Comparison of ENCODE assay signal across 8 cellular contexts in genomic region chr11:86800076-86800955, GRCh38. TPM values are rescaled to one million over a fixed set of nuclear protein-coding genes. Genes with fewer than 3 reads are reported as not detected.
A peak's percentile ranks its signal among the peaks of the same experiment; 100 is the strongest.
DNase-seq lines count a peak whose midpoint lies in the region; ATAC-seq and TF ChIP-seq lines count a peak whose summit lies in the region.

Gene PRSS23 (plus strand): TSS chr11:86800542. CDS start chr11:86807644, 7,102 bp downstream.

- no peak for ATAC-seq in GM21737 (IDR thresholded peaks at IDR 0.05; ENCODE audit: unreplicated experiment)

- peaks cover 5% of the 10 kb centered on the region for H3K36me3 Mint-ChIP-seq in activated CD4-positive, alpha-beta T cell treated with anti-CD3 and anti-CD28 coated beads, Interleukin-2, amount 10 ng/mL, durations not matched to agents 24 days and 14 days (ENCODE audit: low read depth)
- no peaks in the 10 kb centered on the region for H3K36me3 Mint-ChIP-seq in activated CD4-positive, alpha-beta memory T cell treated with anti-CD3 and anti-CD28 coated beads for 36 hours

- intact Hi-C loops in activated CD4-positive, alpha-beta T cell treated with anti-CD3 and anti-CD28 coated beads, Interleukin-2, amount 10 ng/mL, durations not matched to agents 24 days and 14 days (cut with micrococcal nuclease) = loop anchor here (5.0 to 10.0 kb wide), 4 partner anchors 128 to 1046 kb away; partner anchors contain the start of gene ME3
- intact Hi-C loops in activated CD4-positive, alpha-beta memory T cell treated with anti-CD3 and anti-CD28 coated beads for 36 hours (cut with micrococcal nuclease) = loop anchor here (10.0 kb wide), 3 partner anchors 576 to 1534 kb away; partner anchors contain the start of gene CTSC

- H3K27me3 ChIP-seq in subcutaneous abdominal adipose tissue (ENCODE audit: control insufficient read depth in 5 of 5, insufficient read depth in 4 of 5, low read length in 5 of 5) = peaks cover 0 to 2% (median 0%) of the 10 kb centered on the region in 5 donors

- no peaks in the 10 kb centered on the region for H3K9me3 ChIP-seq in subcutaneous abdominal adipose tissue (ENCODE audit: control insufficient read depth in 5 of 5, low read length in 5 of 5)

- no peak for TF ChIP-seq CTCF in LNCaP clone FGC (IDR thresholded peaks at IDR 0.05; ENCODE audit: control insufficient read depth, extremely low read depth, insufficient read depth)

- peak within 1 kb of the TSS; percentile 62 for H3K27ac Mint-ChIP-seq in activated CD4-positive, alpha-beta T cell treated with anti-CD3 and anti-CD28 coated beads, Interleukin-2, amount 10 ng/mL, durations not matched to agents 24 days and 14 days
- no peak within 1 kb of the TSS for H3K27ac Mint-ChIP-seq in activated CD4-positive, alpha-beta memory T cell treated with anti-CD3 and anti-CD28 coated beads for 36 hours

- peak; percentile 84 for DNase-seq in activated CD4-positive, alpha-beta T cell treated with anti-CD3 and anti-CD28 coated beads, Interleukin-2, amount 10 ng/mL, durations not matched to agents 24 days and 14 days
- no peak for DNase-seq in activated CD4-positive, alpha-beta T cell treated with anti-CD3 and anti-CD28 coated beads, Interleukin-2, amount 50 U/mL, for 4 hours
- DNase-seq in LNCaP clone FGC (ENCODE audit: low read depth) (no peak), epithelial cell of prostate (ENCODE audit: low read depth, low spot score) (no peak), middle frontal gyrus (ENCODE audit: extremely low spot score, low spot score) (peak; percentile 12)
- peak; percentile 35 for DNase-seq in activated CD4-positive, alpha-beta memory T cell treated with anti-CD3 and anti-CD28 coated beads for 36 hours

- peak within 1 kb of the TSS; percentile 87 for H3K4me3 Mint-ChIP-seq in activated CD4-positive, alpha-beta T cell treated with anti-CD3 and anti-CD28 coated beads, Interleukin-2, amount 10 ng/mL, durations not matched to agents 24 days and 14 days
- H3K4me3 Mint-ChIP-seq in activated CD4-positive, alpha-beta memory T cell treated with anti-CD3 and anti-CD28 coated beads for 36 hours = peak within 1 kb of the TSS; percentile 69

- CTCF ChIA-PET in activated CD4-positive, alpha-beta memory T cell treated with anti-CD3 and anti-CD28 coated beads for 36 hours (lab: Charles Lee) = interaction anchor here (1.4 to 1.8 kb wide), 2 partner anchors 192 kb away, joined by 3 to 8 read pairs; no protein-coding TSS in a partner anchor

- peaks cover 0 to 27% (median 19%) of the 10 kb centered on the region in 5 donors for H3K4me1 ChIP-seq in subcutaneous abdominal adipose tissue (ENCODE audit: control insufficient read depth in 5 of 5, insufficient read depth in 5 of 5, low read length in 5 of 5)

- no peaks in the 10 kb centered on the region for H3K9me3 Mint-ChIP-seq in activated CD4-positive, alpha-beta T cell treated with anti-CD3 and anti-CD28 coated beads, Interleukin-2, amount 10 ng/mL, durations not matched to agents 24 days and 14 days
- no peaks in the 10 kb centered on the region for H3K9me3 Mint-ChIP-seq in activated CD4-positive, alpha-beta memory T cell treated with anti-CD3 and anti-CD28 coated beads for 36 hours

- H3K4me3 ChIP-seq in LNCaP clone FGC (ENCODE audit: low read depth, low read length) (peak within 1 kb of the TSS; percentile 53), subcutaneous abdominal adipose tissue (ENCODE audit: low read depth in 1 of 5, low read length in 5 of 5) (peak within 1 kb of the TSS; percentile 66 to 78 (median 76))

- no peaks in the 10 kb centered on the region for H3K36me3 ChIP-seq in subcutaneous abdominal adipose tissue (ENCODE audit: control insufficient read depth in 5 of 5, insufficient read depth in 5 of 5, low read length in 5 of 5)

- POLR2A ChIA-PET in activated CD4-positive, alpha-beta memory T cell treated with anti-CD3 and anti-CD28 coated beads for 36 hours (lab: Charles Lee) = no interaction called here

- peaks cover 38% of the 10 kb centered on the region for H3K27me3 Mint-ChIP-seq in activated CD4-positive, alpha-beta T cell treated with anti-CD3 and anti-CD28 coated beads, Interleukin-2, amount 10 ng/mL, durations not matched to agents 24 days and 14 days
- H3K27me3 Mint-ChIP-seq in activated CD4-positive, alpha-beta memory T cell treated with anti-CD3 and anti-CD28 coated beads for 36 hours = peaks cover 49% of the 10 kb centered on the region

- peaks cover 35% of the 10 kb centered on the region for H3K4me1 Mint-ChIP-seq in activated CD4-positive, alpha-beta T cell treated with anti-CD3 and anti-CD28 coated beads, Interleukin-2, amount 10 ng/mL, durations not matched to agents 24 days and 14 days
- peaks cover 39% of the 10 kb centered on the region for H3K4me1 Mint-ChIP-seq in activated CD4-positive, alpha-beta memory T cell treated with anti-CD3 and anti-CD28 coated beads for 36 hours (ENCODE audit: low read depth)

- peak within 1 kb of the TSS in 4 of 5 donors; percentile 56 to 75 (median 64) for H3K9ac ChIP-seq in subcutaneous abdominal adipose tissue (ENCODE audit: low read length in 5 of 5)

- H3K27ac ChIP-seq in epithelial cell of prostate = peak within 1 kb of the TSS; percentile 93
- peak within 1 kb of the TSS; percentile 15 for H3K27ac ChIP-seq in subcutaneous abdominal adipose tissue (ENCODE audit: low read depth, low read length)

RNA-seq across cellular contexts. Expression of gene PRSS23, which starts in this region (rescaled TPM):
- 37.8 and 43.9 TPM in 2 replicates for total RNA-seq in activated CD4-positive, alpha-beta T cell treated with anti-CD3 and anti-CD28 coated beads, Interleukin-2, amount 10 ng/mL, durations not matched to agents 24 days and 14 days
- 1 to 10 TPM; 1.9 to 2.3 TPM for total RNA-seq in activated CD4-positive, alpha-beta memory T cell treated with anti-CD3 and anti-CD28 coated beads for 36 hours

Comparison
In these comparisons a context has a peak if more than half of its experiments do, and no peak if none do; other contexts are left out.
1. RNA of gene PRSS23 (total RNA-seq): 37.8 to 43.9 TPM in activated CD4-positive, alpha-beta T cell treated with anti-CD3 and anti-CD28 coated beads, Interleukin-2, amount 10 ng/mL, durations not matched to agents 24 days and 14 days; 1.9 to 2.3 TPM in activated CD4-positive, alpha-beta memory T cell treated with anti-CD3 and anti-CD28 coated beads for 36 hours; every median in the first group is over 10 times any median in the second.
2. DNase-seq: peak in activated CD4-positive, alpha-beta T cell treated with anti-CD3 and anti-CD28 coated beads, Interleukin-2, amount 10 ng/mL, durations not matched to agents 24 days and 14 days (single experiment), activated CD4-positive, alpha-beta memory T cell treated with anti-CD3 and anti-CD28 coated beads for 36 hours (single experiment) and middle frontal gyrus (single experiment); none in activated CD4-positive, alpha-beta T cell treated with anti-CD3 and anti-CD28 coated beads, Interleukin-2, amount 50 U/mL, for 4 hours (0 of 2), LNCaP clone FGC (single experiment) and epithelial cell of prostate (single experiment).